In the genomic region with DNA sequence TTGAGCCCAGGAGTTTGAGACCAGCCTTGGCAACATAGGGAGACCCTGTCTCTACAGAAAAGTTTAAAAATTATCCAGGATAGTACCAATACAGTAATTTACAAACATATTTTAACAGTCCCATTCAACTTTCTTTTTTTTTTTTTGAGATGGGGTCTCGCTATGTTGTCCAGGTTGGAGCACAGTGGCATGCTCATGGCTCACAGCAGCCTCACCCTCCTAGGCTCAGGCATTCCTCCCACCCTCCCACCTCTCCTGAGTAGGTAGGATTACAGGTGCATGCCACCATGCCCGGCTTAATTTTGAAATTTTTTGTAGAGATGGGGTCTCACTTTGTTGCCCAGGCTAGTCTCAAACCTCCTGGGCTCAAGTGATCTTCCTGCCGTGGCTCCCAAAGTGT, we compare ENCODE assay signal across 25 cellular contexts. TPM values are rescaled to one million over a fixed set of nuclear protein-coding genes. Genes with fewer than 3 reads are reported as not detected.
A peak's percentile ranks its signal among the peaks of the same experiment; 100 is the strongest.
DNase-seq lines count a peak whose midpoint lies in the region; ATAC-seq and TF ChIP-seq lines count a peak whose summit lies in the region.
"Had no signal": no experiment of that assay in that cellular context is flagged by ENCODE, and none has a peak within 500 bp of the region (broad histone marks: within the 10 kb centered on the region; RNA-seq: fewer than 3 reads in every experiment).

No MANE protein-coding gene starts in this region.

- no peaks in the 10 kb centered on the region for H3K27me3 ChIP-seq in heart left ventricle
- H3K27me3 ChIP-seq: BE2C, BLaER1 had no signal

- no peak overlapping the region for H3K27ac ChIP-seq in heart left ventricle
- H3K27ac ChIP-seq: BLaER1 had no signal

- H3K36me3 Mint-ChIP-seq in activated T-cell treated with anti-CD3 and anti-CD28 coated beads, Interleukin-2, amount 50 U/mL, for 24 hours (ENCODE audit: low read depth): peaks cover 80% of the 10 kb centered on the region
- H3K36me3 Mint-ChIP-seq in activated T-helper 17 cell treated with anti-CD3 and anti-CD28 coated beads, Interleukin-2, amount 50 U/mL, for 72 hours (ENCODE audit: low read depth): peaks cover 92% of the 10 kb centered on the region
- H3K36me3 Mint-ChIP-seq in effector memory CD8-positive, alpha-beta T cell (ENCODE audit: insufficient read depth): peaks cover 51% of the 10 kb centered on the region

- H3K4me3 ChIP-seq in heart left ventricle: no peak overlapping the region
- H3K4me3 ChIP-seq: BLaER1, GM12878 had no signal

- peaks cover 0 to 98% (median 81%) of the 10 kb centered on the region in 9 donors for H3K36me3 ChIP-seq in heart left ventricle

- no peak for TF ChIP-seq POLR2A in heart left ventricle (IDR thresholded peaks at IDR 0.05)

- WGBS in heart left ventricle, 4 donors: 94 to 100% (median 97%) methylated on average over 3 of the region's 3 CpGs

- ATAC-seq in activated T-helper 17 cell treated with anti-CD3 and anti-CD28 coated beads, Interleukin-2, amount 50 U/mL, for 72 hours (replicated peaks): no peak
- ATAC-seq in effector memory CD8-positive, alpha-beta T cell (replicated peaks): no peak
- ATAC-seq in heart left ventricle (no peak), HG02759 (IDR thresholded peaks at IDR 0.05; ENCODE audit: unreplicated experiment) (no peak)
- ATAC-seq: GM12878 had no signal

- no peaks in the 10 kb centered on the region for H3K4me1 ChIP-seq in heart left ventricle
- H3K4me1 ChIP-seq: BE2C, BLaER1 had no signal

- peaks cover 3% of the 10 kb centered on the region for H3K4me1 Mint-ChIP-seq in activated T-cell treated with anti-CD3 and anti-CD28 coated beads, Interleukin-2, amount 50 U/mL, for 24 hours (ENCODE audit: low read depth)
- H3K4me1 Mint-ChIP-seq in activated T-helper 17 cell treated with anti-CD3 and anti-CD28 coated beads, Interleukin-2, amount 50 U/mL, for 72 hours: no peaks in the 10 kb centered on the region
- no peaks in the 10 kb centered on the region for H3K4me1 Mint-ChIP-seq in effector memory CD8-positive, alpha-beta T cell (ENCODE audit: low read depth in 2 of 2)
- H3K4me1 Mint-ChIP-seq: CD14-positive monocyte; CD8-positive, alpha-beta memory T cell had no signal

- no peak for DNase-seq in activated T-cell treated with anti-CD3 and anti-CD28 coated beads, Interleukin-2, amount 50 U/mL, for 24 hours
- no peak for DNase-seq in activated T-cell treated with anti-CD3 and anti-CD28 coated beads, Interleukin-2, amount 50 U/mL, for 48 hours
- DNase-seq in effector memory CD8-positive, alpha-beta T cell: no peak
- DNase-seq in heart left ventricle: no peak
- DNase-seq in SHP77 treated with DMSO at 0.1 percent for 48 hours (lab: John Stamatoyannopoulos, UW): no peak
- DNase-seq: 8988T; ACHN; BE2C; C1 segment of cervical spinal cord; CD4-positive, alpha-beta memory T cell; CD4-positive, CD25-positive, alpha-beta regulatory T cell; CD8-positive, alpha-beta memory T cell; COR-L47; DMS 273 treated with DMSO at 0.1 percent for 48 hours; DMS153; DMS53; DMS79; DND-41; EL; GDM1 had no signal

- intact Hi-C loops in heart left ventricle (cut with DNase I): no loop called here

- no peaks in the 10 kb centered on the region for H3K9me3 ChIP-seq in heart left ventricle
- H3K9me3 ChIP-seq: BE2C, BLaER1 had no signal

- H3K4me3 Mint-ChIP-seq in activated T-cell treated with anti-CD3 and anti-CD28 coated beads, Interleukin-2, amount 50 U/mL, for 24 hours: no peak overlapping the region
- H3K4me3 Mint-ChIP-seq in activated T-helper 17 cell treated with anti-CD3 and anti-CD28 coated beads, Interleukin-2, amount 50 U/mL, for 72 hours: no peak overlapping the region
- no peak overlapping the region for H3K4me3 Mint-ChIP-seq in effector memory CD8-positive, alpha-beta T cell
- H3K4me3 Mint-ChIP-seq: CD14-positive monocyte; CD4-positive, alpha-beta memory T cell; CD4-positive, CD25-positive, alpha-beta regulatory T cell; CD8-positive, alpha-beta memory T cell had no signal

- no peaks in the 10 kb centered on the region for H3K9me3 Mint-ChIP-seq in activated T-cell treated with anti-CD3 and anti-CD28 coated beads, Interleukin-2, amount 50 U/mL, for 24 hours
- H3K9me3 Mint-ChIP-seq in activated T-helper 17 cell treated with anti-CD3 and anti-CD28 coated beads, Interleukin-2, amount 50 U/mL, for 72 hours: no peaks in the 10 kb centered on the region
- no peaks in the 10 kb centered on the region for H3K9me3 Mint-ChIP-seq in effector memory CD8-positive, alpha-beta T cell
- H3K9me3 Mint-ChIP-seq: CD14-positive monocyte; CD4-positive, alpha-beta memory T cell; CD4-positive, CD25-positive, alpha-beta regulatory T cell; CD8-positive, alpha-beta memory T cell had no signal

- H3K27me3 Mint-ChIP-seq in activated T-cell treated with anti-CD3 and anti-CD28 coated beads, Interleukin-2, amount 50 U/mL, for 24 hours: no peaks in the 10 kb centered on the region
- H3K27me3 Mint-ChIP-seq in activated T-helper 17 cell treated with anti-CD3 and anti-CD28 coated beads, Interleukin-2, amount 50 U/mL, for 72 hours: no peaks in the 10 kb centered on the region
- H3K27me3 Mint-ChIP-seq in effector memory CD8-positive, alpha-beta T cell: no peaks in the 10 kb centered on the region
- H3K27me3 Mint-ChIP-seq: CD4-positive, alpha-beta memory T cell; CD4-positive, CD25-positive, alpha-beta regulatory T cell; CD8-positive, alpha-beta memory T cell had no signal

- no peak for TF ChIP-seq CTCF in heart left ventricle (IDR thresholded peaks at IDR 0.05)

- peak overlapping the region; percentile 53 for H3K27ac Mint-ChIP-seq in activated T-cell treated with anti-CD3 and anti-CD28 coated beads, Interleukin-2, amount 50 U/mL, for 24 hours
- peak overlapping the region; percentile 29 for H3K27ac Mint-ChIP-seq in activated T-helper 17 cell treated with anti-CD3 and anti-CD28 coated beads, Interleukin-2, amount 50 U/mL, for 72 hours
- H3K27ac Mint-ChIP-seq in effector memory CD8-positive, alpha-beta T cell: peak overlapping the region; percentile 27 to 64

RNA-seq across cellular contexts. Expression of a gene that starts 12.5 kb away (rescaled TPM):
- total RNA-seq in activated T-helper 17 cell treated with anti-CD3 and anti-CD28 coated beads, Interleukin-2, amount 50 U/mL, for 72 hours: 1 to 10 TPM; 1.4 to 2.0 TPM
- 1 to 10 TPM; 1.6 to 6.6 (median 2.3) TPM for total RNA-seq in heart left ventricle
- under 1 TPM in 1 of 2 donors, not detected in 1; 0.46 TPM for polyA plus RNA-seq in heart left ventricle

RNA-seq across cellular contexts. Expression of a gene that starts 46.8 kb away (rescaled TPM):
- 10 to 100 TPM; 78.9 to 97.6 TPM for total RNA-seq in activated T-helper 17 cell treated with anti-CD3 and anti-CD28 coated beads, Interleukin-2, amount 50 U/mL, for 72 hours
- total RNA-seq in heart left ventricle: 10 to 100 TPM; 37.9 to 62.2 (median 53.8) TPM
- polyA plus RNA-seq in heart left ventricle: 10 to 100 TPM; 40.5 to 86.9 TPM
